In genomic region chr3:171991166-171991565, GRCh38 we compare ENCODE assay signal across 1 cellular context.
TF ChIP-seq lines count a peak whose summit lies in the region.

No MANE protein-coding gene starts in this region.

TF ChIP-seq in HepG2, 621 proteins besides CTCF, POLR2A, EP300 and RAD21 (continued from another document):
- 0 out of 2 replicates have a peak, but pooled peaks have one; percentile 41 for TF ChIP-seq MEIS2 (CRISPR knock-in tag; IDR thresholded peaks at IDR 0.05)
TF ChIP-seq in HepG2: peak in this region for 84.
